In the genomic region with DNA sequence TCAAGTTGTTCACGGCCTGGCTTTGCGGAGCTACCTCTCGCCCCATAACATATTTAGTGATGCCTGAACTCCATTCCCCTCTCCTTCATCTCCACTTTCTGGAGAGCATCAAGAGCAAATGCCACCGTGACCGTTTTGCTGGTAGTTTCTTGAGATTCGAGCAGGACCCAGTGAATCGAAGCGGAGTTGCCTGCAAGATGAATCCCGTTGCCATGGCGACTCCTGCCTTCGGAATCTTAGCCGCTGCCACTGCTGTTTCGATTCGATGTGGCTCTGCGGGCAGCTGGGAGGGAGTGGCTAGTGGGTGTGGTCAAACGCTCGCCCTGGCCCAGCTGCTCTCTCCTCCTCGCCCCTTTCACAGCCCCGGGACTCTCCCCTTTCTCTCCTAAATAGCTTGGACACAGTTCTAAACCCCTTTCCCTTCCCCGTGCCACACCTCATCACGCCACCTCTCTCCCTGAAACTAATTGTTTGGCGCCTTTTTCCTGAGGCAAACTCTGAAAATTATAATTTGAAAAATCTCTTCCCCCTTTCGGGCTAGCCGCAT, we compare ENCODE assay signal across 8 cellular contexts. TPM values are rescaled to one million over a fixed set of nuclear protein-coding genes. Genes with fewer than 3 reads are reported as not detected.
DNase-seq lines count a peak whose midpoint lies in the region; ATAC-seq, FAIRE-seq and TF ChIP-seq lines count a peak whose summit lies in the region.

No MANE protein-coding gene starts in this region.

- H2AFZ ChIP-seq in astrocyte (ENCODE audit: low read depth, low read length), result peak overlapping the region; percentile 83

- H3K4me3 ChIP-seq in astrocyte (ENCODE audit: insufficient read depth, low read depth, low read length) (peak overlapping the region; percentile 90), rectal smooth muscle tissue (ENCODE audit: low read length) (peak overlapping the region; percentile 84), vagina (peak overlapping the region; percentile 83 to 92)

- H3K27ac Mint-ChIP-seq in T-helper 17 cell (peak overlapping the region; percentile 96), astrocyte (ENCODE audit: unreplicated experiment) (peak overlapping the region; percentile 95)

- ATAC-seq in HG02852 (IDR thresholded peaks at IDR 0.05; ENCODE audit: unreplicated experiment) (peak; percentile 34), T-helper 17 cell (peak; percentile 6)

- peaks cover 52% of the 10 kb centered on the region for H3K79me2 ChIP-seq in astrocyte (ENCODE audit: insufficient read depth, low read length)

- intact Hi-C loops in vagina (cut with DNase I), result loop anchor here (10.0 kb wide), 2 partner anchors 65 to 235 kb away; no protein-coding TSS in a partner anchor

- H3K4me2 ChIP-seq in astrocyte (ENCODE audit: low read length), result peak overlapping the region; percentile 98

- TF ChIP-seq POLR2A in GM15510 (IDR thresholded peaks at IDR 0.05; ENCODE audit: borderline replicate concordance, extremely low read depth, insufficient read length), result peak; percentile 22
- no peak for TF ChIP-seq POLR2A in vagina (IDR thresholded peaks at IDR 0.05)

- H3K4me1 Mint-ChIP-seq in T-helper 17 cell (peaks cover 20% of the 10 kb centered on the region), astrocyte (ENCODE audit: low read depth, unreplicated experiment) (peaks cover 9% of the 10 kb centered on the region)

- H3K36me3 ChIP-seq in astrocyte (ENCODE audit: insufficient read depth, low read length) (no peaks in the 10 kb centered on the region), rectal smooth muscle tissue (ENCODE audit: control insufficient read depth, insufficient read depth, low read length) (no peaks in the 10 kb centered on the region), vagina (no peaks in the 10 kb centered on the region)

- DNase-seq in NCI-H1694 (lab: John Stamatoyannopoulos, UW) (peak; percentile 86), T-helper 17 cell (peak; percentile 56 to 64 (median 64)), astrocyte (ENCODE audit: low read depth) (peak; percentile 90), hepatic stellate cell (ENCODE audit: low spot score) (peak; percentile 94), vagina (ENCODE audit: extremely low spot score in 2 of 2) (peak in 1 of 2 donors; percentile 90)

- peak; percentile 37 for FAIRE-seq in astrocyte (lab: Jason Lieb, UNC)

- H3K9me3 Mint-ChIP-seq in astrocyte (ENCODE audit: unreplicated experiment), result no peaks in the 10 kb centered on the region

- H3K4me3 Mint-ChIP-seq in T-helper 17 cell (peak overlapping the region; percentile 97), astrocyte (ENCODE audit: unreplicated experiment) (peak overlapping the region; percentile 90)

- H3K9ac ChIP-seq in astrocyte (ENCODE audit: low read length), result peak overlapping the region; percentile 94
- peak overlapping the region; percentile 82 for H3K9ac ChIP-seq in rectal smooth muscle tissue (ENCODE audit: low read length)

- H3K9me3 ChIP-seq in T-helper 17 cell (ENCODE audit: control insufficient read depth, low read length, poor library complexity, severe bottlenecking) (no peaks in the 10 kb centered on the region), astrocyte (ENCODE audit: insufficient read depth, low read depth, low read length) (no peaks in the 10 kb centered on the region), vagina (no peaks in the 10 kb centered on the region)

- H3K36me3 Mint-ChIP-seq in T-helper 17 cell (ENCODE audit: low read depth), result no peaks in the 10 kb centered on the region
- H3K36me3 Mint-ChIP-seq in astrocyte (ENCODE audit: low read depth, unreplicated experiment), result peaks cover 2% of the 10 kb centered on the region

- H3K27me3 Mint-ChIP-seq in T-helper 17 cell (peaks cover under 1% of the 10 kb centered on the region), astrocyte (ENCODE audit: low read depth, unreplicated experiment) (peaks cover 8% of the 10 kb centered on the region)

- H3K4me1 ChIP-seq in astrocyte (ENCODE audit: insufficient read depth, low read length), result peaks cover 12% of the 10 kb centered on the region
- H3K4me1 ChIP-seq in rectal smooth muscle tissue (ENCODE audit: control insufficient read depth, insufficient read depth, low read length), result peaks cover 25% of the 10 kb centered on the region
- H3K4me1 ChIP-seq in vagina, result peaks cover 56% of the 10 kb centered on the region

- H4K20me1 ChIP-seq in astrocyte (ENCODE audit: insufficient read depth, low read length), result peaks cover 30% of the 10 kb centered on the region

- TF ChIP-seq CTCF in astrocyte (IDR thresholded peaks at IDR 0.05; ENCODE audit: insufficient read depth, low read depth, low read length) (no peak), vagina (IDR thresholded peaks at IDR 0.05) (no peak)

- H3K27ac ChIP-seq in astrocyte (ENCODE audit: low read depth, low read length), result peak overlapping the region; percentile 92
- peak overlapping the region; percentile 88 for H3K27ac ChIP-seq in rectal smooth muscle tissue (ENCODE audit: low read depth, low read length)
- peak overlapping the region; percentile 90 for H3K27ac ChIP-seq in vagina

- peaks cover 7% of the 10 kb centered on the region for H3K27me3 ChIP-seq in astrocyte (ENCODE audit: insufficient read depth, low read length)
- no peaks in the 10 kb centered on the region for H3K27me3 ChIP-seq in rectal smooth muscle tissue (ENCODE audit: control insufficient read depth, insufficient read depth, low read length)
- no peaks in the 10 kb centered on the region for H3K27me3 ChIP-seq in vagina

RNA-seq across cellular contexts. Expression of a gene that starts 1.4 kb away (rescaled TPM):
- total RNA-seq in T-helper 17 cell (10 to 100 TPM; 22.6 to 25.6 TPM), astrocyte (38.0 and 44.8 TPM in 2 replicates), vagina (42.0 TPM)
